In genomic region chr14:103141117-103141796, GRCh38 we compare ENCODE assay signal across 8 cellular contexts. TPM values are rescaled to one million over a fixed set of nuclear protein-coding genes. Genes with fewer than 3 reads are reported as not detected.
A peak's percentile ranks its signal among the peaks of the same experiment; 100 is the strongest.
DNase-seq lines count a peak whose midpoint lies in the region; ATAC-seq and TF ChIP-seq lines count a peak whose summit lies in the region.

No MANE protein-coding gene starts in this region.

- peak overlapping the region; percentile 75 for H3K27ac ChIP-seq in Panc1 (ENCODE audit: low read length)

- CTCF ChIA-PET in Panc1 (lab: Charles Lee): interaction anchor here (0.6 to 0.9 kb wide), 3 partner anchors 36 to 153 kb away, joined by 3 to 6 read pairs (median 3); no protein-coding TSS in a partner anchor

- POLR2A ChIA-PET in Panc1 (lab: Charles Lee): no interaction called here

- DNase-seq in BE2C (no peak), GM13976 (ENCODE audit: low spot score) (peak; percentile 81), KBM-7 (peak; percentile 70), Panc1 (ENCODE audit: low read depth, low spot score) (peak; percentile 54), fibroblast of pulmonary artery (ENCODE audit: low read depth) (peak; percentile 65), SK-N-DZ (ENCODE audit: low spot score) (no peak)
- DNase-seq in stimulated activated CD4-positive, alpha-beta T cell treated with anti-CD3 and anti-CD28 coated beads, Interleukin-15, amount 100 ng/mL, for 48 hours (ENCODE audit: low read depth in 2 of 2): peak; percentile 16 to 18

- H3K9me3 ChIP-seq in BE2C: no peaks in the 10 kb centered on the region
- H3K9me3 ChIP-seq in Panc1 (ENCODE audit: control insufficient read depth, insufficient read depth, low read depth, low read length): no peaks in the 10 kb centered on the region

- peaks cover 13% of the 10 kb centered on the region; the same call in 1 of the 2 replicates for H3K4me1 ChIP-seq in BE2C
- peaks cover 58% of the 10 kb centered on the region for H3K4me1 ChIP-seq in Panc1 (ENCODE audit: control insufficient read depth, insufficient read depth, low read length)

- H3K36me3 ChIP-seq in BE2C (no peaks in the 10 kb centered on the region), Panc1 (ENCODE audit: control insufficient read depth, insufficient read depth, low read length) (no peaks in the 10 kb centered on the region)

- intact Hi-C loops in Panc1 (cut with micrococcal nuclease; ENCODE audit: unreplicated experiment): loop anchor here (5.0 kb wide), 1 partner anchor 141 kb away; no protein-coding TSS in a partner anchor

- H3K4me3 ChIP-seq in BE2C (ENCODE audit: low read depth, low read length) (no peak overlapping the region), Panc1 (ENCODE audit: low read depth in 2 of 2, low read length in 2 of 2) (no peak overlapping the region), fibroblast of pulmonary artery (replicated peaks; ENCODE audit: low read depth, low read length) (no peak overlapping the region)

- in situ Hi-C loops in GM13976 (cut with MboI; ENCODE audit: low sequenced_read_pairs, unreplicated experiment): no loop called here
- in situ Hi-C loops in KBM-7 (cut with MboI; ENCODE audit: low pct_unique_long_range_greater_than_20kb, low sequenced_read_pairs): no loop called here
- in situ Hi-C loops in Panc1 (cut with HindIII; ENCODE audit: low pct_unique_long_range_greater_than_20kb, low sequenced_read_pairs): no loop called here

- ATAC-seq in Panc1 (no peak), esophagus mucosa (no peak)

- no TSS peak for BruUV-seq in Panc1 (replicated peaks; lab: Mats Ljungman, UMichigan)

- TF ChIP-seq CTCF in BE2C (IDR thresholded peaks at IDR 0.05; ENCODE audit: low read depth, low read length) (peak; percentile 76), GM13976 (IDR thresholded peaks at IDR 0.05; ENCODE audit: borderline replicate concordance, control extremely low read depth, extremely low read depth, insufficient read depth, missing control alignments) (peak; percentile 78), Panc1 (IDR thresholded peaks at IDR 0.05) (peak; percentile 86), fibroblast of pulmonary artery (IDR thresholded peaks at IDR 0.05; ENCODE audit: low read length, missing control alignments) (peak; percentile 87)

- H3K27me3 ChIP-seq in BE2C: no peaks in the 10 kb centered on the region
- H3K27me3 ChIP-seq in Panc1 (ENCODE audit: control insufficient read depth, insufficient read depth, low read length): no peaks in the 10 kb centered on the region

RNA-seq across cellular contexts. Expression of gene TNFAIP2, which starts 18.0 kb away (rescaled TPM):
- 29.7 TPM for polyA plus RNA-seq in BE2C (2012; ENCODE audit: insufficient read depth, insufficient read length, low read depth)
- total RNA-seq in Panc1 (2021; ENCODE audit: unreplicated experiment) (491 TPM), esophagus mucosa (85.3 TPM)
- 322 TPM for polyA plus RNA-seq in Panc1 (2012; ENCODE audit: insufficient read length)
- 0.54 and 0.62 TPM in 2 replicates for polyA plus RNA-seq in SK-N-DZ (2014; cell fraction: cytosol; rRNA removed)
- 1.8 and 1.9 TPM in 2 replicates for polyA plus RNA-seq in SK-N-DZ (2014; cell fraction: nucleus; rRNA removed)

RNA-seq across cellular contexts. Expression of gene EXOC3L4, which starts 46.7 kb away (rescaled TPM):
- polyA plus RNA-seq in BE2C (2012; ENCODE audit: insufficient read depth, insufficient read length, low read depth): not detected
- total RNA-seq in Panc1 (2021; ENCODE audit: unreplicated experiment): 2.6 TPM
- polyA plus RNA-seq in Panc1 (2012; ENCODE audit: insufficient read length): 1.9 TPM
- not detected in 2 replicates for polyA plus RNA-seq in SK-N-DZ (2014; cell fraction: cytosol; rRNA removed)
- polyA plus RNA-seq in SK-N-DZ (2014; cell fraction: nucleus; rRNA removed): not detected in 2 replicates
- total RNA-seq in esophagus mucosa: 0.20 TPM

RNA-seq across cellular contexts. Expression of gene LBHD2, which starts 57.2 kb away (rescaled TPM):
- polyA plus RNA-seq in BE2C (2012; ENCODE audit: insufficient read depth, insufficient read length, low read depth): not detected
- total RNA-seq in Panc1 (2021; ENCODE audit: unreplicated experiment) (not detected), esophagus mucosa (not detected)
- not detected for polyA plus RNA-seq in Panc1 (2012; ENCODE audit: insufficient read length)
- not detected in 2 replicates for polyA plus RNA-seq in SK-N-DZ (2014; cell fraction: cytosol; rRNA removed)
- not detected in 2 replicates for polyA plus RNA-seq in SK-N-DZ (2014; cell fraction: nucleus; rRNA removed)

Comparison
In these comparisons a context has a peak if more than half of its experiments do, and no peak if none do; other contexts are left out.
1. DNase-seq: peak in GM13976 (single experiment), KBM-7 (single experiment), Panc1 (single experiment), fibroblast of pulmonary artery (single experiment) and stimulated activated CD4-positive, alpha-beta T cell treated with anti-CD3 and anti-CD28 coated beads, Interleukin-15, amount 100 ng/mL, for 48 hours (2 of 2); none in BE2C (single experiment) and SK-N-DZ (single experiment).
2. Peak in every context shown above with its lines, with median percentiles within 50 percentile points of each other: CTCF ChIP-seq.